ENCODE assay signal across 13 cellular contexts in the genomic region with DNA sequence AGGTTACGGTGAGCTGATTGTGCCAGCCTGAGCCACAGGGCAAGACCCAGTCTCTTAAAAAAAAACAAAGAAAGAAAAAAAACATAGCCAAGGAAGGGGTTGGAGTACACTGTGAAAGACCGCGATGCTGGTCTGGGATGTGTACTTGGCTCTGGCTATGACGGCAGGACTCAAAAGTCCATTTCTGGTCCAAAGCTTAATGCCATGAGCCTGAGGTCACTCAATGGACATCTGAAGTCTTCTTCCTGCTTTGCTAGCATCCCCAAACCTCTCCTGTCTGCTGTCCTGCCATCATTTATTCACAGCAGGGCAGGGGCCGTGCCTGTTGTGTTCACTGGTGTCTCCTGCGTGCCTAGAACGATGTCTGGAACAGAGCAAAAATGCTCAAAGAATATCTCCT. TPM values are rescaled to one million over a fixed set of nuclear protein-coding genes. Genes with fewer than 3 reads are reported as not detected.
DNase-seq lines count a peak whose midpoint lies in the region; ATAC-seq and TF ChIP-seq lines count a peak whose summit lies in the region.
"Had no signal": no experiment of that assay in that cellular context is flagged by ENCODE, and none has a peak within 500 bp of the region (broad histone marks: within the 10 kb centered on the region; RNA-seq: fewer than 3 reads in every experiment).

No MANE protein-coding gene starts in this region.

- peaks cover 38% of the 10 kb centered on the region for H3K27me3 Mint-ChIP-seq in activated naive CD8-positive, alpha-beta T cell treated with anti-CD3 and anti-CD28 coated beads, Interleukin-2, amount 50 U/mL, for 24 hours

- no peak for ATAC-seq in activated naive CD8-positive, alpha-beta T cell treated with anti-CD3 and anti-CD28 coated beads, Interleukin-2, amount 50 U/mL, for 24 hours
- ATAC-seq in GM21515 (IDR thresholded peaks at IDR 0.05; ENCODE audit: unreplicated experiment) = no peak
- ATAC-seq: natural killer cell treated with Interleukin-12 subunit alpha and Interleukin-12 subunit beta and Interleukin-15 and Interleukin-18, amount 100 ng/mL, for 72 hours; Panc1 had no signal

- no peak for TF ChIP-seq POLR2A in stomach (IDR thresholded peaks at IDR 0.05)

- H3K27ac ChIP-seq in HUES6 (ENCODE audit: low read depth, low read length) (no peak overlapping the region), duodenal mucosa (ENCODE audit: low read depth, low read length) (peak overlapping the region; percentile 22), mesodermal cell (ENCODE audit: low read depth, low read length, severe bottlenecking) (peak overlapping the region; percentile 85), stomach (peak overlapping the region in 4 of 5 donors; percentile 66 to 94 (median 89))

- intact Hi-C loops in stomach (cut with DNase I; ENCODE audit: low total_unique reads) = no loop called here

- H3K4me3 ChIP-seq in HUES6 (ENCODE audit: low read depth, low read length) = no peak overlapping the region
- H3K4me3 ChIP-seq in duodenal mucosa (ENCODE audit: low read depth in 1 of 2, low read length in 2 of 2) = no peak overlapping the region
- H3K4me3 ChIP-seq in mesodermal cell (ENCODE audit: extremely low read depth, insufficient read depth, low read length, poor library complexity, severe bottlenecking) = no peak overlapping the region
- H3K4me3 ChIP-seq in stomach = no peak overlapping the region

- H3K9me3 Mint-ChIP-seq in activated naive CD8-positive, alpha-beta T cell treated with anti-CD3 and anti-CD28 coated beads, Interleukin-2, amount 50 U/mL, for 24 hours = no peaks in the 10 kb centered on the region
- H3K9me3 Mint-ChIP-seq: central memory CD8-positive, alpha-beta T cell; natural killer cell treated with Interleukin-12 subunit alpha and Interleukin-12 subunit beta and Interleukin-15 and Interleukin-18, amount 100 ng/mL, for 72 hours; T-helper 1 cell treated with Interleukin-12 subunit alpha and Interleukin-12 subunit beta and Interleukin-4 antibody, amounts not matched to agents 30 μg/mL and 1 μg/mL, for 36 hours had no signal

- DNase-seq in stomach (no peak), D341Med (ENCODE audit: low spot score) (no peak), NCI-H82 (lab: John Stamatoyannopoulos, UW) (no peak)
- no peak for DNase-seq in activated naive CD8-positive, alpha-beta T cell treated with anti-CD3 and anti-CD28 coated beads, Interleukin-2, amount 50 U/mL, for 24 hours
- DNase-seq: NCI-H1092 had no signal

- no peak for TF ChIP-seq CTCF in stomach (IDR thresholded peaks at IDR 0.05)

- peaks cover 6% of the 10 kb centered on the region for H3K4me1 Mint-ChIP-seq in activated naive CD8-positive, alpha-beta T cell treated with anti-CD3 and anti-CD28 coated beads, Interleukin-2, amount 50 U/mL, for 24 hours
- H3K4me1 Mint-ChIP-seq: central memory CD8-positive, alpha-beta T cell had no signal

- H3K36me3 ChIP-seq in HUES6 (ENCODE audit: control insufficient read depth, insufficient read depth, low read length) (no peaks in the 10 kb centered on the region), duodenal mucosa (ENCODE audit: control insufficient read depth in 1 of 2, insufficient read depth in 2 of 2, low read length in 2 of 2) (no peaks in the 10 kb centered on the region), mesodermal cell (ENCODE audit: control insufficient read depth, insufficient read depth, low read length) (no peaks in the 10 kb centered on the region), stomach (no peaks in the 10 kb centered on the region)

- H3K36me3 Mint-ChIP-seq in activated naive CD8-positive, alpha-beta T cell treated with anti-CD3 and anti-CD28 coated beads, Interleukin-2, amount 50 U/mL, for 24 hours (ENCODE audit: low read depth) = no peaks in the 10 kb centered on the region
- H3K36me3 Mint-ChIP-seq: natural killer cell treated with Interleukin-12 subunit alpha and Interleukin-12 subunit beta and Interleukin-15 and Interleukin-18, amount 100 ng/mL, for 72 hours had no signal

- peak overlapping the region; percentile 5 for H3K9ac ChIP-seq in HUES6 (ENCODE audit: low read length)
- H3K9ac ChIP-seq in duodenal mucosa (ENCODE audit: low read depth in 1 of 2, low read length in 2 of 2) = no peak overlapping the region

- H3K9me3 ChIP-seq in HUES6 (ENCODE audit: control insufficient read depth, insufficient read depth, low read depth, low read length) = no peaks in the 10 kb centered on the region
- H3K9me3 ChIP-seq in duodenal mucosa (ENCODE audit: control insufficient read depth in 1 of 2, low read length in 2 of 2) = no peaks in the 10 kb centered on the region
- H3K9me3 ChIP-seq in mesodermal cell (ENCODE audit: control insufficient read depth, low read length) = no peaks in the 10 kb centered on the region
- H3K9me3 ChIP-seq in stomach = no peaks in the 10 kb centered on the region

- no peaks in the 10 kb centered on the region for H3K27me3 ChIP-seq in HUES6 (ENCODE audit: control insufficient read depth, insufficient read depth, low read length)
- peaks cover 9 to 10% of the 10 kb centered on the region in 2 donors for H3K27me3 ChIP-seq in duodenal mucosa (ENCODE audit: control insufficient read depth in 1 of 2, insufficient read depth in 2 of 2, low read length in 2 of 2)
- H3K27me3 ChIP-seq in stomach = peaks cover 0 to 28% (median 0%) of the 10 kb centered on the region in 3 donors

- H3K4me1 ChIP-seq in HUES6 (ENCODE audit: control insufficient read depth, insufficient read depth, low read length) (peaks cover 24% of the 10 kb centered on the region), duodenal mucosa (ENCODE audit: control insufficient read depth in 1 of 2, insufficient read depth in 2 of 2, low read length in 2 of 2) (peaks cover 20 to 37% of the 10 kb centered on the region in 2 donors), mesodermal cell (ENCODE audit: control insufficient read depth, insufficient read depth, low read length, poor library complexity, severe bottlenecking) (peaks cover 13% of the 10 kb centered on the region), stomach (peaks cover 27 to 77% (median 54%) of the 10 kb centered on the region in 4 donors)

- no peak overlapping the region for H3K27ac Mint-ChIP-seq in activated naive CD8-positive, alpha-beta T cell treated with anti-CD3 and anti-CD28 coated beads, Interleukin-2, amount 50 U/mL, for 24 hours
- H3K27ac Mint-ChIP-seq: natural killer cell treated with Interleukin-12 subunit alpha and Interleukin-12 subunit beta and Interleukin-15 and Interleukin-18, amount 100 ng/mL, for 72 hours; T-helper 1 cell treated with Interleukin-12 subunit alpha and Interleukin-12 subunit beta and Interleukin-4 antibody, amounts not matched to agents 30 μg/mL and 1 μg/mL, for 36 hours had no signal

- WGBS in mesodermal cell (ENCODE audit: insufficient coverage in 2 of 2), 2 experiments = 80 to 85% methylated on average over 6 to 7 of the region's 7 CpGs
- 46 to 51% (median 48%) methylated on average over 7 of the region's 7 CpGs for WGBS in stomach, 5 donors

- H3K4me3 Mint-ChIP-seq in activated naive CD8-positive, alpha-beta T cell treated with anti-CD3 and anti-CD28 coated beads, Interleukin-2, amount 50 U/mL, for 24 hours = no peak overlapping the region
- H3K4me3 Mint-ChIP-seq: natural killer cell treated with Interleukin-12 subunit alpha and Interleukin-12 subunit beta and Interleukin-15 and Interleukin-18, amount 100 ng/mL, for 72 hours; T-helper 1 cell treated with Interleukin-12 subunit alpha and Interleukin-12 subunit beta and Interleukin-4 antibody, amounts not matched to agents 30 μg/mL and 1 μg/mL, for 36 hours had no signal

- TF ChIP-seq EP300 in stomach (IDR thresholded peaks at IDR 0.05) = peak; percentile 5

RNA-seq across cellular contexts. Expression of gene ARHGEF10L, which starts 1.5 kb away (rescaled TPM):
- polyA plus RNA-seq in mesodermal cell (2013, experiment 1 of 2) = 18.2 TPM
- 14.2 TPM for polyA plus RNA-seq in mesodermal cell (2013, experiment 2 of 2)
- 100 to 1,000 TPM in 2 of 5 donors, 10 to 100 TPM in 3; 24.2 to 329 (median 75.4) TPM for total RNA-seq in stomach
- polyA plus RNA-seq in stomach = 10 to 100 TPM; 15.4 to 49.2 (median 22.5) TPM
- total RNA-seq: natural killer cell treated with Interleukin-12 subunit alpha and Interleukin-12 subunit beta and Interleukin-15 and Interleukin-18, amount 100 ng/mL, for 72 hours had no signal
